In the genomic region with DNA sequence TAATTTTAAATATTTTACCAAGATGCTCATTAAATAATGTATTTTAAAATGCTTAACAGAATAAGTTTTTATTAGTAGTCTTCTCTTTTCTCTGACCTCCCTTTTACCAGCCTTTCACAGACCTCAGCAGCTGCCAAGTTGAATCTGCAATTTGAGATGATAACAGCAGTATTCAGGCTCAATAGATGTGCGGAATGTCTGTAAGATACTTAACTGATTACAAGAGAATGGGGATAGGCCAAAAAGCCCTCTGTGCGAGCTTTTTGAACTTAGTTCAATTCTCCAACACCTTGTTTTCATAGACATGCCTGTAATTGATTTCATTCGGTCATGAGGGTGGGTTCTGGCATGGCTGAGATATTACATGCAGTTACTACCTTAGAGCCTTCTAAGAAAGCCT, we compare ENCODE assay signal across 1 cellular context.
TF ChIP-seq lines count a peak whose summit lies in the region.

No MANE protein-coding gene starts in this region.

TF ChIP-seq in SK-N-SH treated with all-trans-retinoic acid at 6 μM for 48 hours, 23 proteins besides CTCF, POLR2A, EP300 and RAD21 (continued from another document):
- TF ChIP-seq, protein P1, sequence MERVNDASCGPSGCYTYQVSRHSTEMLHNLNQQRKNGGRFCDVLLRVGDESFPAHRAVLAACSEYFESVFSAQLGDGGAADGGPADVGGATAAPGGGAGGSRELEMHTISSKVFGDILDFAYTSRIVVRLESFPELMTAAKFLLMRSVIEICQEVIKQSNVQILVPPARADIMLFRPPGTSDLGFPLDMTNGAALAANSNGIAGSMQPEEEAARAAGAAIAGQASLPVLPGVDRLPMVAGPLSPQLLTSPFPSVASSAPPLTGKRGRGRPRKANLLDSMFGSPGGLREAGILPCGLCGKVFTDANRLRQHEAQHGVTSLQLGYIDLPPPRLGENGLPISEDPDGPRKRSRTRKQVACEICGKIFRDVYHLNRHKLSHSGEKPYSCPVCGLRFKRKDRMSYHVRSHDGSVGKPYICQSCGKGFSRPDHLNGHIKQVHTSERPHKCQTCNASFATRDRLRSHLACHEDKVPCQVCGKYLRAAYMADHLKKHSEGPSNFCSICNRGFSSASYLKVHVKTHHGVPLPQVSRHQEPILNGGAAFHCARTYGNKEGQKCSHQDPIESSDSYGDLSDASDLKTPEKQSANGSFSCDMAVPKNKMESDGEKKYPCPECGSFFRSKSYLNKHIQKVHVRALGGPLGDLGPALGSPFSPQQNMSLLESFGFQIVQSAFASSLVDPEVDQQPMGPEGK (CRISPR knock-in tag; IDR thresholded peaks at IDR 0.05; ENCODE audit: borderline replicate concordance), result no peak
- no peak for TF ChIP-seq ZNF8 (CRISPR knock-in tag; IDR thresholded peaks at IDR 0.05)
- no peak for TF ChIP-seq ZFP3 (CRISPR knock-in tag; IDR thresholded peaks at IDR 0.05)
- TF ChIP-seq CREB5 (CRISPR knock-in tag; IDR thresholded peaks at IDR 0.05; ENCODE audit: low read depth), result no peak
- no peak for TF ChIP-seq TCF4 (CRISPR knock-in tag; IDR thresholded peaks at IDR 0.05; ENCODE audit: borderline replicate concordance)
- no peak for TF ChIP-seq PPARA (CRISPR knock-in tag; IDR thresholded peaks at IDR 0.05; ENCODE audit: borderline replicate concordance)
- no peak for TF ChIP-seq ZC3H10 (CRISPR knock-in tag; IDR thresholded peaks at IDR 0.05)
- TF ChIP-seq GLIS3 (CRISPR knock-in tag; IDR thresholded peaks at IDR 0.05), result no peak
- no peak for TF ChIP-seq POU6F1 (CRISPR knock-in tag; IDR thresholded peaks at IDR 0.05; ENCODE audit: borderline replicate concordance, low read depth)
- TF ChIP-seq SNAI2 (CRISPR knock-in tag; IDR thresholded peaks at IDR 0.05), result no peak
- TF ChIP-seq RARB (CRISPR knock-in tag; IDR thresholded peaks at IDR 0.05), result no peak
- TF ChIP-seq ZNF70 (CRISPR knock-in tag; IDR thresholded peaks at IDR 0.05), result no peak
